11 cellular contexts compared by ENCODE assay signal in the genomic region with DNA sequence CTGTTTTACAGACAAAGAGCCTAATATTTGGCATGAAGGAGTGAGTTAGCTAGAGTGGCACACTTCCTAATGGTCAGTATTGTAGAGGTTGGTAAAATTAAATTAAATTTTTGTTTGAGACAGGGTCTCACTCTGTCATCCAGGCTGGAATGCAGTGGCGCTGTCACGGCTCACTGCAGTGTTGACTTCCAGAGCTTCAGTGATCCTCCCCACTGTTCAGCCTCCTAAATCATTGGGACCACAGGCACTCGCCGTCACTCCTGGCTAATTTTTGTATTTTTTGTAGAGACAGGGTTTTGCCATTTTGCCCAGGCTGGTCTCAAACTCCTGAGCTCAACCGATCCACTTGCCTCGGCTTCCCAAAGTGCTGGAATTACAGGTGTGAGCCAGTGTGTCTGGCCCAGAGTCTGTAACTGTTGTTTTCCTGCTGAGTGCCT.
A peak's percentile ranks its signal among the peaks of the same experiment; 100 is the strongest.
DNase-seq lines count a peak whose midpoint lies in the region; ATAC-seq and TF ChIP-seq lines count a peak whose summit lies in the region.
"Had no signal": no experiment of that assay in that cellular context is flagged by ENCODE, and none has a peak within 500 bp of the region (broad histone marks: within the 10 kb centered on the region; RNA-seq: fewer than 3 reads in every experiment).

No MANE protein-coding gene starts in this region.

- H4K8ac ChIP-seq in neuronal stem cell (ENCODE audit: low read depth, low read length) = no peak overlapping the region

- no peak overlapping the region for H2BK15ac ChIP-seq in neuronal stem cell (ENCODE audit: low read length)

- no peaks in the 10 kb centered on the region for H3K4me1 ChIP-seq in neuronal stem cell (ENCODE audit: control insufficient read depth in 2 of 2, insufficient read depth in 1 of 2, low read depth in 1 of 2, low read length in 2 of 2)

- no peak overlapping the region for H4K91ac ChIP-seq in neuronal stem cell (ENCODE audit: low read depth, low read length, poor library complexity)

- TF ChIP-seq CTCF in brain microvascular endothelial cell (IDR thresholded peaks at IDR 0.05; ENCODE audit: low read depth, low read length, missing control alignments) (no peak), mesothelial cell of epicardium (IDR thresholded peaks at IDR 0.05; ENCODE audit: unreplicated experiment) (no peak), type B pancreatic cell (conservative IDR thresholded peaks at IDR 0.05) (no peak)

- peaks cover 11% of the 10 kb centered on the region for H3K4me1 Mint-ChIP-seq in activated naive CD4-positive, alpha-beta T cell treated with anti-CD3 and anti-CD28 coated beads for 36 hours (ENCODE audit: low read depth)
- H3K4me1 Mint-ChIP-seq in mesothelial cell of epicardium = peaks cover 13% of the 10 kb centered on the region
- H3K4me1 Mint-ChIP-seq in type B pancreatic cell (ENCODE audit: unreplicated experiment) = peaks cover 8% of the 10 kb centered on the region

- no peak overlapping the region for H3K9ac ChIP-seq in neuronal stem cell (ENCODE audit: low read depth, low read length, poor library complexity)

- peak overlapping the region; percentile 96 for H3K27ac ChIP-seq in brain microvascular endothelial cell
- H3K27ac ChIP-seq in neuronal stem cell (replicated peaks; ENCODE audit: low read length) = no peak overlapping the region

- no peak overlapping the region for H3K23ac ChIP-seq in neuronal stem cell (ENCODE audit: low read depth, low read length, poor library complexity)

- H3K9me3 Mint-ChIP-seq in activated naive CD4-positive, alpha-beta T cell treated with anti-CD3 and anti-CD28 coated beads, Interleukin-2, amount 50 U/mL, for 72 hours = no peaks in the 10 kb centered on the region
- H3K9me3 Mint-ChIP-seq in activated naive CD4-positive, alpha-beta T cell treated with anti-CD3 and anti-CD28 coated beads for 36 hours = no peaks in the 10 kb centered on the region
- H3K9me3 Mint-ChIP-seq in mesothelial cell of epicardium = no peaks in the 10 kb centered on the region
- no peaks in the 10 kb centered on the region for H3K9me3 Mint-ChIP-seq in type B pancreatic cell
- H3K9me3 Mint-ChIP-seq: activated CD4-positive, alpha-beta T cell treated with anti-CD3 and anti-CD28 coated beads, Interleukin-2, amount 10 ng/mL, durations not matched to agents 7 days and 5 days had no signal

- H2AFZ ChIP-seq in neuronal stem cell (ENCODE audit: low read length) = no peak overlapping the region

- H3K27me3 ChIP-seq in brain microvascular endothelial cell (replicated peaks) (no peaks in the 10 kb centered on the region), neuronal stem cell (ENCODE audit: control insufficient read depth in 3 of 3, insufficient read depth in 3 of 3, low read depth in 1 of 3, low read length in 3 of 3) (no peaks in the 10 kb centered on the region)

- no peaks in the 10 kb centered on the region for H3K27me3 Mint-ChIP-seq in activated naive CD4-positive, alpha-beta T cell treated with anti-CD3 and anti-CD28 coated beads for 36 hours (ENCODE audit: low read depth)
- H3K27me3 Mint-ChIP-seq in mesothelial cell of epicardium (ENCODE audit: low read depth) = no peaks in the 10 kb centered on the region
- no peaks in the 10 kb centered on the region for H3K27me3 Mint-ChIP-seq in type B pancreatic cell
- H3K27me3 Mint-ChIP-seq: activated CD4-positive, alpha-beta T cell treated with anti-CD3 and anti-CD28 coated beads, Interleukin-2, amount 10 ng/mL, durations not matched to agents 7 days and 5 days had no signal

- no peak overlapping the region for H3K4me3 Mint-ChIP-seq in activated naive CD4-positive, alpha-beta T cell treated with anti-CD3 and anti-CD28 coated beads for 36 hours
- no peak overlapping the region for H3K4me3 Mint-ChIP-seq in mesothelial cell of epicardium
- no peak overlapping the region for H3K4me3 Mint-ChIP-seq in type B pancreatic cell
- H3K4me3 Mint-ChIP-seq: activated CD4-positive, alpha-beta T cell treated with anti-CD3 and anti-CD28 coated beads, Interleukin-2, amount 10 ng/mL, durations not matched to agents 7 days and 5 days had no signal

- no peak overlapping the region for H3K14ac ChIP-seq in neuronal stem cell (ENCODE audit: low read length)

- DNase-seq in activated naive CD4-positive, alpha-beta T cell treated with anti-CD3 and anti-CD28 coated beads, Interleukin-2, amount 50 U/mL, for 72 hours (ENCODE audit: low spot score in 2 of 2) = no peak
- no peak for DNase-seq in activated naive CD4-positive, alpha-beta T cell treated with anti-CD3 and anti-CD28 coated beads for 36 hours
- peak; percentile 26 for DNase-seq in brain microvascular endothelial cell
- no peak for DNase-seq in mesothelial cell of epicardium (ENCODE audit: low spot score in 2 of 2, unreplicated experiment in 2 of 2)
- DNase-seq in type B pancreatic cell (ENCODE audit: extremely low spot score, unreplicated experiment) = no peak
- no peak for DNase-seq in DMS79 (lab: John Stamatoyannopoulos, UW)
- no peak for DNase-seq in neuronal stem cell (ENCODE audit: low spot score)
- DNase-seq: activated CD4-positive, alpha-beta T cell treated with anti-CD3 and anti-CD28 coated beads, Interleukin-2, amount 10 ng/mL, durations not matched to agents 7 days and 5 days; small intestine; stimulated activated naive CD4-positive, alpha-beta T cell treated with Interleukin-2 at 50 U/mL for 16 hours had no signal

- H3K4me3 ChIP-seq in brain microvascular endothelial cell (ENCODE audit: low read depth, low read length) (peak overlapping the region; percentile 23), neuronal stem cell (ENCODE audit: low read length in 2 of 2) (no peak overlapping the region)

- no peak overlapping the region for H2BK5ac ChIP-seq in neuronal stem cell (ENCODE audit: low read length)

- WGBS in neuronal stem cell (ENCODE audit: extremely low coverage in 2 of 2, insufficient read length in 2 of 2, insufficient replicate concordance in 1 of 2), 2 donors = no CpG with 5 or more reads among the region's 6 CpGs

- CTCF ChIA-PET in activated naive CD4-positive, alpha-beta T cell treated with anti-CD3 and anti-CD28 coated beads for 36 hours (lab: Charles Lee) = interaction anchor here (1.1 to 1.2 kb wide), 2 partner anchors 16 to 420 kb away, joined by 3 read pairs; no protein-coding TSS in a partner anchor

- H3K4ac ChIP-seq in neuronal stem cell (ENCODE audit: low read length) = no peak overlapping the region

- H3K18ac ChIP-seq in neuronal stem cell (ENCODE audit: low read length) = no peak overlapping the region

- H3K36me3 ChIP-seq in brain microvascular endothelial cell (replicated peaks) = no peaks in the 10 kb centered on the region
- peaks cover 7 to 28% of the 10 kb centered on the region in 2 donors for H3K36me3 ChIP-seq in neuronal stem cell (replicated peaks in 1 of 2; ENCODE audit: control insufficient read depth in 2 of 2, insufficient read depth in 2 of 2, low read length in 2 of 2)

- H3K9me3 ChIP-seq in neuronal stem cell (replicated peaks in 1 of 2; ENCODE audit: control insufficient read depth in 2 of 2, insufficient read depth in 1 of 2, low read depth in 1 of 2, low read length in 2 of 2) = no peaks in the 10 kb centered on the region

- in situ Hi-C loops in brain microvascular endothelial cell (cut with HindIII; ENCODE audit: low pct_ligation_motif_present, low sequenced_read_pairs) = loop anchor here (25.0 kb wide), 1 partner anchor 146 kb away; a partner anchor contains a TSS

- H3K79me1 ChIP-seq in neuronal stem cell (ENCODE audit: low read depth, low read length) = peaks cover 3% of the 10 kb centered on the region

- no peak overlapping the region for H2AK5ac ChIP-seq in neuronal stem cell (ENCODE audit: low read depth, low read length)

- intact Hi-C loops in activated naive CD4-positive, alpha-beta T cell treated with anti-CD3 and anti-CD28 coated beads for 36 hours (cut with micrococcal nuclease) = no loop called here

- H3K27ac Mint-ChIP-seq in activated naive CD4-positive, alpha-beta T cell treated with anti-CD3 and anti-CD28 coated beads, Interleukin-2, amount 50 U/mL, for 72 hours = peak overlapping the region; percentile 1 to 23
- no peak overlapping the region for H3K27ac Mint-ChIP-seq in activated naive CD4-positive, alpha-beta T cell treated with anti-CD3 and anti-CD28 coated beads for 36 hours
- H3K27ac Mint-ChIP-seq in mesothelial cell of epicardium (peak overlapping the region; percentile 92), type B pancreatic cell (peak overlapping the region; percentile 91)
- H3K27ac Mint-ChIP-seq: activated CD4-positive, alpha-beta T cell treated with anti-CD3 and anti-CD28 coated beads, Interleukin-2, amount 10 ng/mL, durations not matched to agents 7 days and 5 days had no signal

- no peak for ATAC-seq in activated naive CD4-positive, alpha-beta T cell treated with anti-CD3 and anti-CD28 coated beads, Interleukin-2, amount 50 U/mL, for 72 hours
- no peak for ATAC-seq in GM19467 (IDR thresholded peaks at IDR 0.05; ENCODE audit: unreplicated experiment)

- H3K36me3 Mint-ChIP-seq in activated naive CD4-positive, alpha-beta T cell treated with anti-CD3 and anti-CD28 coated beads, Interleukin-2, amount 50 U/mL, for 72 hours = no peaks in the 10 kb centered on the region
- H3K36me3 Mint-ChIP-seq in activated naive CD4-positive, alpha-beta T cell treated with anti-CD3 and anti-CD28 coated beads for 36 hours (ENCODE audit: low read depth) = no peaks in the 10 kb centered on the region
- peaks cover 3% of the 10 kb centered on the region for H3K36me3 Mint-ChIP-seq in mesothelial cell of epicardium
- peaks cover under 1% of the 10 kb centered on the region for H3K36me3 Mint-ChIP-seq in type B pancreatic cell

- H2BK120ac ChIP-seq in neuronal stem cell (ENCODE audit: low read depth, low read length) = no peak overlapping the region

- no peak overlapping the region for H2BK12ac ChIP-seq in neuronal stem cell (ENCODE audit: low read length)

- H3K4me2 ChIP-seq in neuronal stem cell (ENCODE audit: insufficient read depth, low read length, poor library complexity, severe bottlenecking) = no peak overlapping the region
